In genomic region chr9:35675732-35676392, GRCh38 we compare ENCODE assay signal across 8 cellular contexts. TPM values are rescaled to one million over a fixed set of nuclear protein-coding genes. Genes with fewer than 3 reads are reported as not detected.
DNase-seq lines count a peak whose midpoint lies in the region; ATAC-seq and TF ChIP-seq lines count a peak whose summit lies in the region.

No MANE protein-coding gene starts in this region.

- no peak overlapping the region for H3K27ac ChIP-seq in ACC112 (ENCODE audit: low read depth, low read length)
- H3K27ac ChIP-seq in MM.1S (ENCODE audit: low read length) = no peak overlapping the region
- no peak overlapping the region for H3K27ac ChIP-seq in upper lobe of left lung

- no peaks in the 10 kb centered on the region for H3F3A ChIP-seq in MM.1S (ENCODE audit: insufficient read depth, low read length)

- H3K9me2 ChIP-seq in MM.1S (replicated peaks; ENCODE audit: insufficient read depth, low read length) = no peaks in the 10 kb centered on the region

- H3K36me3 Mint-ChIP-seq in mesothelial cell of epicardium = no peaks in the 10 kb centered on the region

- peak overlapping the region; percentile 69 for H3K27ac Mint-ChIP-seq in mesothelial cell of epicardium

- no peaks in the 10 kb centered on the region for H3K27me3 Mint-ChIP-seq in mesothelial cell of epicardium (ENCODE audit: low read depth)

- WGBS in upper lobe of left lung, 2 donors = 10 to 14% methylated on average over 23 to 35 of the region's 51 CpGs

- H3K36me3 ChIP-seq in ACC112 (ENCODE audit: insufficient read depth, low read length) (no peaks in the 10 kb centered on the region), MM.1S (replicated peaks; ENCODE audit: insufficient read depth, low read length) (no peaks in the 10 kb centered on the region), upper lobe of left lung (no peaks in the 10 kb centered on the region)

- TF ChIP-seq EP300 in upper lobe of left lung (IDR thresholded peaks at IDR 0.05) = no peak

- no peak overlapping the region for H3K9ac ChIP-seq in MM.1S (ENCODE audit: low read length)

- ATAC-seq in upper lobe of left lung (ENCODE audit: low FRiP score in 2 of 2) (peak; percentile 53 to 77), HG02623 (IDR thresholded peaks at IDR 0.05; ENCODE audit: unreplicated experiment) (no peak), HG03460 (IDR thresholded peaks at IDR 0.05; ENCODE audit: unreplicated experiment) (no peak)

- H3K9me3 ChIP-seq in MM.1S (replicated peaks; ENCODE audit: insufficient read depth, low read length) (no peaks in the 10 kb centered on the region), upper lobe of left lung (no peaks in the 10 kb centered on the region)

- TF ChIP-seq CTCF in MM.1S (IDR thresholded peaks at IDR 0.05; ENCODE audit: low read length) (no peak), mesothelial cell of epicardium (IDR thresholded peaks at IDR 0.05; ENCODE audit: unreplicated experiment) (no peak), upper lobe of left lung (IDR thresholded peaks at IDR 0.05) (peak in 1 of 6 experiments; percentile 5)

- TF ChIP-seq POLR2A in upper lobe of left lung (IDR thresholded peaks at IDR 0.05) = no peak

- peak overlapping the region; percentile 60 for H3K4me2 ChIP-seq in MM.1S (ENCODE audit: low read depth, low read length)

- DNase-seq in MM.1S (no peak), dermis blood vessel endothelial cell (peak; percentile 41), mesothelial cell of epicardium (ENCODE audit: low spot score in 2 of 2, unreplicated experiment in 2 of 2) (peak; percentile 84 to 87), upper lobe of left lung (peak in 1 of 2 donors; percentile 88), Ammon's horn (ENCODE audit: low spot score) (no peak)

- no peaks in the 10 kb centered on the region for H3K9me3 Mint-ChIP-seq in mesothelial cell of epicardium

- H3K4me1 ChIP-seq in ACC112 (ENCODE audit: control insufficient read depth, insufficient read depth, low read length, unreplicated experiment) (peaks cover 13% of the 10 kb centered on the region), MM.1S (ENCODE audit: low read length) (no peaks in the 10 kb centered on the region), upper lobe of left lung (peaks cover 6 to 12% (median 12%) of the 10 kb centered on the region in 4 donors)

- H4K20me1 ChIP-seq in MM.1S (ENCODE audit: insufficient read depth, low read length) = no peaks in the 10 kb centered on the region

- H3K27me3 ChIP-seq in ACC112 (ENCODE audit: insufficient read depth, low read length) (no peaks in the 10 kb centered on the region), MM.1S (replicated peaks; ENCODE audit: insufficient read depth, low read length) (peaks cover 15% of the 10 kb centered on the region; the same call in 1 of the 2 replicates), upper lobe of left lung (no peaks in the 10 kb centered on the region)

- peak overlapping the region; percentile 73 for H3K4me3 ChIP-seq in ACC112 (ENCODE audit: low read depth, low read length)
- peak overlapping the region; percentile 40; the same call in 1 of the 2 replicates for H3K4me3 ChIP-seq in MM.1S (ENCODE audit: low read length)
- peak overlapping the region; percentile 19 to 55 (median 42) for H3K4me3 ChIP-seq in upper lobe of left lung

- H3K4me3 Mint-ChIP-seq in mesothelial cell of epicardium = peak overlapping the region; percentile 70

- H2AFZ ChIP-seq in ACC112 (ENCODE audit: low read length, unreplicated experiment) (peak overlapping the region; percentile 93), MM.1S (ENCODE audit: low read length) (peak overlapping the region; percentile 31; the same call in 1 of the 2 replicates)

- H3K79me2 ChIP-seq in ACC112 (ENCODE audit: control insufficient read depth, insufficient read depth, low read length, unreplicated experiment) (no peaks in the 10 kb centered on the region), MM.1S (ENCODE audit: low read length) (no peaks in the 10 kb centered on the region)

- H3K4me1 Mint-ChIP-seq in mesothelial cell of epicardium = peaks cover 7% of the 10 kb centered on the region

RNA-seq across cellular contexts. Expression of gene CA9, which starts 2.1 kb away (rescaled TPM):
- not detected in 2 replicates for total RNA-seq in dermis blood vessel endothelial cell
- 1.1 to 2.3 TPM (median 1.7 TPM) in 3 replicates for total RNA-seq in mesothelial cell of epicardium
- under 1 TPM in 2 of 6 donors, not detected in 4; 0.14 to 0.24 TPM for total RNA-seq in upper lobe of left lung

RNA-seq across cellular contexts. Expression of gene ARHGEF39, which starts 10.9 kb away (rescaled TPM):
- total RNA-seq in dermis blood vessel endothelial cell = 0.34 and 3.1 TPM in 2 replicates
- total RNA-seq in mesothelial cell of epicardium = 6.3 to 8.0 TPM (median 6.5 TPM) in 3 replicates
- 1 to 10 TPM in 2 of 6 donors, under 1 TPM in 3, not detected in 1; 0.30 to 1.1 (median 0.37) TPM for total RNA-seq in upper lobe of left lung

RNA-seq across cellular contexts. Expression of gene TPM2, which starts 13.9 kb away (rescaled TPM):
- total RNA-seq in dermis blood vessel endothelial cell (10.2 and 19.6 TPM in 2 replicates), mesothelial cell of epicardium (289 to 294 TPM (median 291 TPM) in 3 replicates), upper lobe of left lung (100 to 1,000 TPM in 5 of 6 donors, 10 to 100 TPM in 1; 89.3 to 265 (median 214) TPM)

RNA-seq across cellular contexts. Expression of gene CCDC107, which starts 17.8 kb away (rescaled TPM):
- total RNA-seq in dermis blood vessel endothelial cell = 8.5 and 12.4 TPM in 2 replicates
- total RNA-seq in mesothelial cell of epicardium = 16.7 to 17.8 TPM (median 17.0 TPM) in 3 replicates
- total RNA-seq in upper lobe of left lung = 10 to 100 TPM; 17.8 to 49.4 (median 35.1) TPM

RNA-seq across cellular contexts. Expression of gene RMRP, which starts 18.0 kb away (rescaled TPM):
- total RNA-seq in dermis blood vessel endothelial cell (9,128 and 10,291 TPM in 2 replicates), mesothelial cell of epicardium (20,234 to 21,305 TPM (median 21,148 TPM) in 3 replicates), upper lobe of left lung (over 10,000 TPM in 2 of 6 donors, 1,000 to 10,000 TPM in 3, 100 to 1,000 TPM in 1; 886 to 22,003 (median 3,451) TPM)

Comparison
In these comparisons a context has a peak if more than half of its experiments do, and no peak if none do; other contexts are left out.
1. DNase-seq: peak in dermis blood vessel endothelial cell (single experiment) and mesothelial cell of epicardium (2 of 2); none in MM.1S (single experiment) and Ammon's horn (single experiment).
2. ATAC-seq: peak in upper lobe of left lung (2 of 2); none in HG02623 (single experiment) and HG03460 (single experiment).
3. Peak in every context shown above with its lines, with median percentiles within 50 percentile points of each other: H3K4me3 ChIP-seq.